In the genomic region with DNA sequence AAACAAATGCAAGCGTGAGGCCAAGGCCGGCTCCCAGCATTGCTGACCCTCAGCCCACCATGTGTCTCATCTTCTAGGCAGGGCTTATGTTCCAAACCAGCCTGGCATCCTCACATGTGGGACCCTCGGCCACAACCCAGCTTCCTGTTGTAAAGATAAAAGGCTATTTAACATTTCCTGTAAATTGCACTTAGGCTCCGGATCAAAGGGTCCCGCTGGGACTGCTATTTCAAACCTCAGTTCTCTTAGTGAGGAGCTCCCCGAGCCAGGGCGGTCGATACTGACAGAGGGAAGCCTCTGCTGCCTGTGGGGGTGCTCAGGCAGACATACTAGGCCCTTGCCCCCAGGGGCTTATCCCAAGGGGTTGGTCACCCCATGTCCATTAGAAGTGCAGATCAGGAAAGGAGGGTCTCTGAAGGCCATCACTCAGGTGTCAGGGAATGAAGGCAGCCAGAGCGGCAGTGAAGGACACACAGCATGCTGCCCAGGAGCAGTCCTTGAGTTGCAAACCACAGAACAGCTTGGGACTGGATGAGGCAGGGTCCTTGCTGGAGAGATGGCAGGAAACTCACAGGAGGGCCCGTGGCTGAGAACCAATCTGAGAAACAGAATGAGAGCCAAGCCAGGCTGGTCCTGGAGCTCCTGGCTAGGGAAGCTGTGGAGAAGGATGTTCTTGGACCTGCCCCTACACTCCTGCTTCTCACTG, we compare ENCODE assay signal across 1 cellular context.
TF ChIP-seq lines count a peak whose summit lies in the region.

No MANE protein-coding gene starts in this region.

TF ChIP-seq in H1, 55 proteins besides CTCF, POLR2A, EP300 and RAD21:
- TF ChIP-seq CBX8 (IDR thresholded peaks at IDR 0.05; ENCODE audit: borderline replicate concordance, low read depth, low read length) (no peak), GABPA (IDR thresholded peaks at IDR 0.05; ENCODE audit: borderline replicate concordance, insufficient read depth, low read length) (no peak), RXRA (IDR thresholded peaks at IDR 0.05; ENCODE audit: insufficient read depth, low read depth, low read length) (no peak), SP4 (IDR thresholded peaks at IDR 0.05; ENCODE audit: low read length) (no peak), FOSL1 (IDR thresholded peaks at IDR 0.05; ENCODE audit: insufficient read depth, low read depth, low read length) (no peak)
